Comparison of ENCODE assay signal across 8 cellular contexts in the genomic region with DNA sequence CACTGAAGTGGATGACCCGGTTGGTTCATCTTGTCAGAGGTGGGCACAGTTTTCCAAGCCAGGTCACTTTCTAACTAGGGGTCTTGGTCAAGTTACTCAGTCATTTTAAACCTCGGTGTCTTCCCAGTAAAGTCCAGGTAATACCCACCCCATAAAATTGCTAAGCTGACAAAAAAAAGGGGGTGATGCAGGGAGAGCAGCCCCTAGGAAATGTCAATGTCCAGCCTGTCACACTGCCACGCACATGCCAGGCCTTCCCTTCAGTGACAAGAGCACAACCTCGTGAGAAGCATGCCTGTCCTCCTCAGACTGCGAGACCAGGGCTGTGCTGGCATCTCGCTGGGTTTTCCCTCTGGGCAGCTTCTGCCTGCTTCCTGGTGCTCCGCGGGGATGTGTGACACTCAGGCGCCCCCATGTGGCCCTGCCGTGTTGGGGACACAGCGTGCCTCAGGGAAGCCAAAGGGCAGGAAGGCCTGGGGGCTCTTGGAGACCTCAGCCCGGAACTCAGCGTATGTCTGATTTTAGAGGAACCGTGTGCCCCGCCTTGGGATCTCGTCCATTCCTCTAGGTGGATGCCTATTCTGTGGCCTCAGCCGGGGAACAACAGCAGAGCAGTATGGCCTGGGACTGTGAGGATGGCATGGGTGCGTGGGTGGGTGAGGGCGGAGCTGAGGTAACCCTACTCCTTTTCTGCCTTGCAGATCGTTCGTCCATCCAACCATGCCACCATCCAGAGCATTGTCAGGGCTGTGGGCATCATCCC. TPM values are rescaled to one million over a fixed set of nuclear protein-coding genes. Genes with fewer than 3 reads are reported as not detected.
DNase-seq lines count a peak whose midpoint lies in the region; ATAC-seq and TF ChIP-seq lines count a peak whose summit lies in the region.

No MANE protein-coding gene starts in this region.

- no peak overlapping the region for H3K27ac Mint-ChIP-seq in natural killer cell
- H3K27ac Mint-ChIP-seq in stimulated activated memory B cell treated with anti-CD40 and anti-IgM and Interleukin-4, amounts not matched to agents 10 μg/mL and 1 μg/mL and 100 μg/mL, for 72 hours = no peak overlapping the region

- H3K9ac ChIP-seq in OCI-LY1 (ENCODE audit: low read length) = no peak overlapping the region

- H3K27me3 ChIP-seq in OCI-LY1 (ENCODE audit: insufficient read depth, low read length) (no peaks in the 10 kb centered on the region), esophagus squamous epithelium (peaks cover 0 to 15% (median 0%) of the 10 kb centered on the region in 4 donors)

- ATAC-seq in HG03469 (IDR thresholded peaks at IDR 0.05; ENCODE audit: unreplicated experiment) (peak; percentile 62), natural killer cell (peak; percentile 45 to 86 (median 46))
- ATAC-seq in stimulated activated memory B cell treated with anti-CD40 and anti-IgM and Interleukin-4, amounts not matched to agents 10 μg/mL and 1 μg/mL and 100 μg/mL, for 72 hours = peak; percentile 86

- TF ChIP-seq CTCF in OCI-LY1 (IDR thresholded peaks at IDR 0.05; ENCODE audit: low read length) (peak; percentile 88), esophagus squamous epithelium (IDR thresholded peaks at IDR 0.05) (peak; percentile 64 to 86 (median 78)), natural killer cell (IDR thresholded peaks at IDR 0.05) (peak; percentile 51)

- intact Hi-C loops in esophagus squamous epithelium (cut with DNase I) (loop anchor here (5.0 kb wide), 1 partner anchor 265 kb away; no protein-coding TSS in a partner anchor), natural killer cell (cut with micrococcal nuclease) (loop anchor here (1.0 kb wide), 1 partner anchor 265 kb away; no protein-coding TSS in a partner anchor)

- H3K4me2 ChIP-seq in OCI-LY1 (ENCODE audit: low read length) = no peak overlapping the region

- H3K27ac ChIP-seq in OCI-LY1 (ENCODE audit: low read depth, low read length, poor library complexity, severe bottlenecking) = no peak overlapping the region
- peak overlapping the region in 1 of 4 donors; percentile 6 for H3K27ac ChIP-seq in esophagus squamous epithelium

- 13 to 30% methylated on average over 5 to 14 of the region's 21 CpGs for WGBS in esophagus squamous epithelium, 2 donors

- no peaks in the 10 kb centered on the region for H3K9me2 ChIP-seq in OCI-LY1 (ENCODE audit: low read depth, low read length)

- no peak for TF ChIP-seq POLR2A in esophagus squamous epithelium (IDR thresholded peaks at IDR 0.05)

- no peaks in the 10 kb centered on the region for H3K79me2 ChIP-seq in OCI-LY1 (ENCODE audit: insufficient read depth, low read length)

- no peaks in the 10 kb centered on the region for H3K4me1 Mint-ChIP-seq in natural killer cell
- peaks cover 7% of the 10 kb centered on the region for H3K4me1 Mint-ChIP-seq in stimulated activated memory B cell treated with anti-CD40 and anti-IgM and Interleukin-4, amounts not matched to agents 10 μg/mL and 1 μg/mL and 100 μg/mL, for 72 hours

- no peaks in the 10 kb centered on the region for H3K9me3 Mint-ChIP-seq in natural killer cell
- H3K9me3 Mint-ChIP-seq in stimulated activated memory B cell treated with anti-CD40 and anti-IgM and Interleukin-4, amounts not matched to agents 10 μg/mL and 1 μg/mL and 100 μg/mL, for 72 hours = no peaks in the 10 kb centered on the region

- H3K36me3 Mint-ChIP-seq in natural killer cell = no peaks in the 10 kb centered on the region
- no peaks in the 10 kb centered on the region for H3K36me3 Mint-ChIP-seq in stimulated activated memory B cell treated with anti-CD40 and anti-IgM and Interleukin-4, amounts not matched to agents 10 μg/mL and 1 μg/mL and 100 μg/mL, for 72 hours

- H3K36me3 ChIP-seq in OCI-LY1 (ENCODE audit: insufficient read depth, low read length) = no peaks in the 10 kb centered on the region
- H3K36me3 ChIP-seq in esophagus squamous epithelium = no peaks in the 10 kb centered on the region

- no peak overlapping the region for H3K4me3 ChIP-seq in OCI-LY1 (ENCODE audit: low read depth, low read length, poor library complexity, severe bottlenecking)
- H3K4me3 ChIP-seq in esophagus squamous epithelium = no peak overlapping the region

- H2AFZ ChIP-seq in OCI-LY1 (ENCODE audit: low read length) = no peak overlapping the region

- H3K9me3 ChIP-seq in OCI-LY1 (ENCODE audit: low read length) (no peaks in the 10 kb centered on the region), esophagus squamous epithelium (no peaks in the 10 kb centered on the region)

- H3K4me1 ChIP-seq in OCI-LY1 (ENCODE audit: insufficient read depth, low read length, severe bottlenecking) (peaks cover 4% of the 10 kb centered on the region), esophagus squamous epithelium (peaks cover 10 to 16% (median 11%) of the 10 kb centered on the region in 3 donors)

- DNase-seq in SHP77 (lab: John Stamatoyannopoulos, UW) (peak; percentile 24 to 45), SHP77 treated with DMSO at 0.1 percent for 48 hours (lab: John Stamatoyannopoulos, UW) (no peak), esophagus squamous epithelium (lab: John Stamatoyannopoulos, UW) (peak; percentile 16), natural killer cell (peak; percentile 36)
- DNase-seq in activated T-cell treated with anti-CD3 and anti-CD28 coated beads, Interleukin-2, amount 50 U/mL, for 1 hour = peak; percentile 85

- H3K4me3 Mint-ChIP-seq in natural killer cell = no peak overlapping the region
- H3K4me3 Mint-ChIP-seq in stimulated activated memory B cell treated with anti-CD40 and anti-IgM and Interleukin-4, amounts not matched to agents 10 μg/mL and 1 μg/mL and 100 μg/mL, for 72 hours = no peak overlapping the region

- no peaks in the 10 kb centered on the region for H4K20me1 ChIP-seq in OCI-LY1 (ENCODE audit: insufficient read depth, low read length)

- H3F3A ChIP-seq in OCI-LY1 (ENCODE audit: insufficient read depth, low read length) = no peaks in the 10 kb centered on the region

- no peaks in the 10 kb centered on the region for H3K27me3 Mint-ChIP-seq in natural killer cell (ENCODE audit: low read depth in 2 of 2)
- peaks cover 9% of the 10 kb centered on the region for H3K27me3 Mint-ChIP-seq in stimulated activated memory B cell treated with anti-CD40 and anti-IgM and Interleukin-4, amounts not matched to agents 10 μg/mL and 1 μg/mL and 100 μg/mL, for 72 hours

RNA-seq across cellular contexts. Expression of gene GDF2, which starts 10.2 kb away (rescaled TPM):
- not detected for total RNA-seq in esophagus squamous epithelium
- not detected for total RNA-seq in natural killer cell

RNA-seq across cellular contexts. Expression of gene GDF10, which starts 12.1 kb away (rescaled TPM):
- total RNA-seq in esophagus squamous epithelium (10 to 100 TPM in 1 of 4 donors, under 1 TPM in 3; 0.29 to 12.6 (median 0.57) TPM), natural killer cell (not detected)

RNA-seq across cellular contexts. Expression of gene RBP3, which starts 36.1 kb away (rescaled TPM):
- total RNA-seq in esophagus squamous epithelium = not detected
- total RNA-seq in natural killer cell = not detected
